In the genomic region with DNA sequence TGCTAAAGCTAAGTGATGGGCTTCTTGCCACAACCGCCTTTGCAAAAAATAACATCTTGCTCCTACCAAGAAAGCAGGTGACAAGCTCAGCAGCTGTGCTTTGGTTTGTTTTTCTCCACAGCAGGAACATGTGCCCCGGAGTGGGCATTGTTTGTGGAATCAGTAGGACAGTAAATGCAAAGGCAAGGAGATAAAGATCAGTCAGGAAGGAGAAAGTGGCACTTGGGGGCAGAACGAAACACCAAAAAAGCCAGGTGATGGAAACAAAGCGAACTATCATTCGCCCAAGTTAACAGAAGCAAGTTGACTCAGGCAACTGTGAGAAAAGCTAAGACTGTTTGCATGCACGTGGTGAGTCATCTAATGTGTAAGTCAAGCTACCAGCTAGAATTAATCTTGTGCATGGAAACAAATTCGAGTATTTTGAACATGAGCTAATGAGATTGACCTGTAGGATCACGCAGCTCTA, we compare ENCODE assay signal across 9 cellular contexts.
DNase-seq lines count a peak whose midpoint lies in the region; ATAC-seq and TF ChIP-seq lines count a peak whose summit lies in the region.
"Had no signal": no experiment of that assay in that cellular context is flagged by ENCODE, and none has a peak within 500 bp of the region (broad histone marks: within the 10 kb centered on the region; RNA-seq: fewer than 3 reads in every experiment).

No MANE protein-coding gene starts in this region.

- CTCF ChIA-PET in MCF 10A (lab: Yijun Ruan, JAX), result interaction anchor here (0.5 to 2.0 kb wide), 8 partner anchors 8 to 941 kb away, joined by 3 to 7 read pairs (median 3); no protein-coding TSS in a partner anchor

- peaks cover 33% of the 10 kb centered on the region for H3K4me1 Mint-ChIP-seq in MCF 10A (ENCODE audit: insufficient read depth, unreplicated experiment)
- H3K4me1 Mint-ChIP-seq in T-helper 1 cell treated with Interleukin-12 subunit alpha and Interleukin-12 subunit beta and Interleukin-4 antibody, amounts not matched to agents 30 μg/mL and 1 μg/mL, for 36 hours (ENCODE audit: low read depth), result peaks cover 35% of the 10 kb centered on the region

- H3K27me3 ChIP-seq in breast epithelium (no peaks in the 10 kb centered on the region), thyroid gland (no peaks in the 10 kb centered on the region)
- H3K27me3 ChIP-seq: sigmoid colon had no signal

- ATAC-seq in GM19324 (IDR thresholded peaks at IDR 0.05; ENCODE audit: low FRiP score, unreplicated experiment) (no peak), HG02763 (IDR thresholded peaks at IDR 0.05; ENCODE audit: unreplicated experiment) (no peak)

- peak overlapping the region; percentile 1 for H3K4me3 Mint-ChIP-seq in MCF 10A (ENCODE audit: unreplicated experiment)
- H3K4me3 Mint-ChIP-seq in T-helper 1 cell treated with Interleukin-12 subunit alpha and Interleukin-12 subunit beta and Interleukin-4 antibody, amounts not matched to agents 30 μg/mL and 1 μg/mL, for 36 hours, result peak overlapping the region; percentile 1

- H3K36me3 ChIP-seq in breast epithelium (no peaks in the 10 kb centered on the region), thyroid gland (no peaks in the 10 kb centered on the region)
- H3K36me3 ChIP-seq: sigmoid colon had no signal

- TF ChIP-seq CTCF in MCF 10A (IDR thresholded peaks at IDR 0.05; ENCODE audit: unreplicated experiment), result no peak
- no peak for TF ChIP-seq CTCF in breast epithelium (IDR thresholded peaks at IDR 0.05)
- TF ChIP-seq CTCF in fibroblast of mammary gland (conservative IDR thresholded peaks at IDR 0.05; ENCODE audit: control insufficient read depth, insufficient read depth, low read depth, low read length), result no peak
- TF ChIP-seq CTCF in thyroid gland (IDR thresholded peaks at IDR 0.05), result no peak

- H3K27ac Mint-ChIP-seq in MCF 10A (ENCODE audit: low read depth, unreplicated experiment), result no peak overlapping the region
- H3K27ac Mint-ChIP-seq in T-helper 1 cell treated with Interleukin-12 subunit alpha and Interleukin-12 subunit beta and Interleukin-4 antibody, amounts not matched to agents 30 μg/mL and 1 μg/mL, for 36 hours, result peak overlapping the region; percentile 11

- POLR2A ChIA-PET in MCF 10A (lab: Yijun Ruan, JAX), result interaction anchor here (0.6 to 2.2 kb wide), 10 partner anchors 8 to 198 kb away, joined by 3 to 6 read pairs (median 3); no protein-coding TSS in a partner anchor

- TF ChIP-seq POLR2A in breast epithelium (IDR thresholded peaks at IDR 0.05) (no peak), thyroid gland (IDR thresholded peaks at IDR 0.05) (no peak)

- no peaks in the 10 kb centered on the region for H3K9me3 ChIP-seq in breast epithelium
- H3K9me3 ChIP-seq in thyroid gland, result no peaks in the 10 kb centered on the region
- H3K9me3 ChIP-seq: sigmoid colon had no signal

- H3K27ac ChIP-seq in breast epithelium, result no peak overlapping the region
- H3K27ac ChIP-seq in thyroid gland, result no peak overlapping the region
- H3K27ac ChIP-seq: sigmoid colon had no signal

- H3K4me3 ChIP-seq in breast epithelium (no peak overlapping the region), fibroblast of mammary gland (ENCODE audit: control insufficient read depth, low read depth, low read length) (no peak overlapping the region), thyroid gland (replicated peaks in 1 of 3) (no peak overlapping the region)
- H3K4me3 ChIP-seq: sigmoid colon had no signal

- no TSS peak for BruUV-seq in MCF 10A (replicated peaks; lab: Mats Ljungman, UMichigan)

- no peaks in the 10 kb centered on the region for H3K4me1 ChIP-seq in breast epithelium
- no peaks in the 10 kb centered on the region for H3K4me1 ChIP-seq in thyroid gland

- DNase-seq in MCF 10A (ENCODE audit: unreplicated experiment) (peak; percentile 54), breast epithelium (ENCODE audit: low spot score in 2 of 2) (no peak), fibroblast of mammary gland (ENCODE audit: low read depth) (peak; percentile 82), thyroid gland (peak; percentile 27 to 41), SKM-1 treated with dmso at 0.1 percent for 144 hours (lab: John Stamatoyannopoulos, UW; ENCODE audit: unreplicated experiment) (no peak)
- DNase-seq: sigmoid colon had no signal

- H3K36me3 Mint-ChIP-seq in MCF 10A (ENCODE audit: insufficient read depth, unreplicated experiment), result no peaks in the 10 kb centered on the region
- peaks cover 9% of the 10 kb centered on the region for H3K36me3 Mint-ChIP-seq in T-helper 1 cell treated with Interleukin-12 subunit alpha and Interleukin-12 subunit beta and Interleukin-4 antibody, amounts not matched to agents 30 μg/mL and 1 μg/mL, for 36 hours (ENCODE audit: low read depth)

- H3K27me3 Mint-ChIP-seq in MCF 10A (ENCODE audit: insufficient read depth, unreplicated experiment), result no peaks in the 10 kb centered on the region
- no peaks in the 10 kb centered on the region for H3K27me3 Mint-ChIP-seq in T-helper 1 cell treated with Interleukin-12 subunit alpha and Interleukin-12 subunit beta and Interleukin-4 antibody, amounts not matched to agents 30 μg/mL and 1 μg/mL, for 36 hours (ENCODE audit: low read depth)

- 37% methylated on average over 8 of the region's 8 CpGs for WGBS in thyroid gland, 2 donors

- H3K9me3 Mint-ChIP-seq in MCF 10A (ENCODE audit: unreplicated experiment), result peaks cover under 1% of the 10 kb centered on the region
- peaks cover 2% of the 10 kb centered on the region for H3K9me3 Mint-ChIP-seq in T-helper 1 cell treated with Interleukin-12 subunit alpha and Interleukin-12 subunit beta and Interleukin-4 antibody, amounts not matched to agents 30 μg/mL and 1 μg/mL, for 36 hours

- intact Hi-C loops in MCF 10A (cut with micrococcal nuclease) (no loop called here), breast epithelium (cut with DNase I; ENCODE audit: low total_unique reads) (no loop called here), thyroid gland (cut with DNase I) (no loop called here)

Comparison
In these comparisons a context has a peak if more than half of its experiments do, and no peak if none do; other contexts are left out.
1. DNase-seq: peak in MCF 10A (single experiment), fibroblast of mammary gland (single experiment) and thyroid gland (2 of 2); none in breast epithelium (0 of 2) and SKM-1 treated with dmso at 0.1 percent for 144 hours (single experiment).